ENCODE assay signal across 19 cellular contexts in genomic region chrX:150438165-150438564, GRCh38.
"Had no signal": no experiment of that assay in that cellular context is flagged by ENCODE, and none has a peak within 500 bp of the region (broad histone marks: within the 10 kb centered on the region; RNA-seq: fewer than 3 reads in every experiment).

No MANE protein-coding gene starts in this region.

- DNase-seq: activated CD4-positive, alpha-beta T cell treated with anti-CD3 and anti-CD28 coated beads, Interleukin-2, amount 50 U/mL, for 1 hour; activated CD4-positive, CD25-positive, alpha-beta regulatory T cell treated with anti-CD3 and anti-CD28 coated beads, Interleukin-2, amount 50 U/mL, for 72 hours; activated CD8-positive, alpha-beta memory T cell treated with anti-CD3 and anti-CD28 coated beads, Interleukin-2, amount 50 U/mL, for 4 hours; activated effector memory CD4-positive, alpha-beta T cell treated with anti-CD3 and anti-CD28 coated beads, Interleukin-2, amount 50 U/mL, for 16 hours; activated naive CD4-positive, alpha-beta T cell treated with anti-CD3 and anti-CD28 coated beads, Interleukin-2, amount 50 U/mL, for 16 hours; activated T-cell treated with anti-CD3 and anti-CD28 coated beads, Interleukin-2, amount 50 U/mL, for 72 hours; effector memory CD8-positive, alpha-beta T cell; esophagus squamous epithelium; heart left ventricle; left lung; mammary epithelial cell; midbrain; nephron progenitor cell; nucleus accumbens; posterior cingulate gyrus; retina; stimulated activated CD4-positive, alpha-beta T cell treated with anti-CD3 and anti-CD28 coated beads, Interleukin-2, amount 100 ng/mL, for 24 hours; stimulated activated naive CD4-positive, alpha-beta T cell treated with Interleukin-2 at 50 U/mL for 16 hours had no signal

- ATAC-seq: activated T-cell treated with anti-CD3 and anti-CD28 coated beads, Interleukin-2, amount 50 U/mL, for 72 hours; effector memory CD8-positive, alpha-beta T cell; gastroesophageal sphincter; heart left ventricle; left lung had no signal
